Comparison of ENCODE assay signal across 1 cellular context in the genomic region with DNA sequence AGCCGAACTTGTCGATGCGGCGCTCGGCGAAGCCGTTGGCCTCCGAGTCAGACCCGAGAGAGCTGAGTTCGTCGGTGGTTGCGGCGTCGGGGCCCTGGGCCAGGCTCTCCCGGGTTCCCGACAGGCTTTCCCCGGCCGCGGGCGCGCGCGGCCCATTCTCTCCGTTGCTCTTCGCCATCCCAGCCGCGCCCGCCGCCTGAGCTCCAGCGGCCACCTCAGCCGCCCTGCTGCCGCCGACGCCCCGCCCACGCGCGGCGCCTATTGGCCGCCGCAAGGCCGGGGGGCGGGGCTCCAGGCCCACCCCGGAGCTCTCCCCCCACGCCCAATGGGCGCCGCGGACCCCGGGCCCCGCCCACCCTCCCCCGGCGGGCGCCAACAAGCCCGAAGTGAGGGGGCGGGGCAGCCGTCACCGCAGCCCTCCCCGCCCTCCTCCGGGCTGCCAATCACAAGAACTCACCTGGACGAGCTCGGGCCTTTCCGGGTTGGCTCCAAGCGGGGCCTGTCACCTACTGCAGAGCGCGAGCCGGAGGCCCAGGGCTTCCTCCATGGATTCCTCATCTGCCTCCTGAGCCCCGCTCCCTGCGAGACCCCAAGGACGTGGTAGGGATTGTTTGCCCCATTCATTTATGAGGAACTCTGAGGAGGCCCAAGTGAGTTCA.
A peak's percentile ranks its signal among the peaks of the same experiment; 100 is the strongest.
TF ChIP-seq lines count a peak whose summit lies in the region.

A gene with protein sequence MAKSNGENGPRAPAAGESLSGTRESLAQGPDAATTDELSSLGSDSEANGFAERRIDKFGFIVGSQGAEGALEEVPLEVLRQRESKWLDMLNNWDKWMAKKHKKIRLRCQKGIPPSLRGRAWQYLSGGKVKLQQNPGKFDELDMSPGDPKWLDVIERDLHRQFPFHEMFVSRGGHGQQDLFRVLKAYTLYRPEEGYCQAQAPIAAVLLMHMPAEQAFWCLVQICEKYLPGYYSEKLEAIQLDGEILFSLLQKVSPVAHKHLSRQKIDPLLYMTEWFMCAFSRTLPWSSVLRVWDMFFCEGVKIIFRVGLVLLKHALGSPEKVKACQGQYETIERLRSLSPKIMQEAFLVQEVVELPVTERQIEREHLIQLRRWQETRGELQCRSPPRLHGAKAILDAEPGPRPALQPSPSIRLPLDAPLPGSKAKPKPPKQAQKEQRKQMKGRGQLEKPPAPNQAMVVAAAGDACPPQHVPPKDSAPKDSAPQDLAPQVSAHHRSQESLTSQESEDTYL (minus strand): TSS at position 238 of the 659 bp plus-strand sequence. CDS start 60 bp downstream, at position 178.

TF ChIP-seq in GM12878, 131 proteins besides CTCF, POLR2A, EP300 and RAD21 (continued from another document):
- TF ChIP-seq MXI1 (IDR thresholded peaks at IDR 0.05; ENCODE audit: low read depth, low read length), result peak; percentile 28; the same call in 1 of the 2 replicates
- TF ChIP-seq, protein P1, sequence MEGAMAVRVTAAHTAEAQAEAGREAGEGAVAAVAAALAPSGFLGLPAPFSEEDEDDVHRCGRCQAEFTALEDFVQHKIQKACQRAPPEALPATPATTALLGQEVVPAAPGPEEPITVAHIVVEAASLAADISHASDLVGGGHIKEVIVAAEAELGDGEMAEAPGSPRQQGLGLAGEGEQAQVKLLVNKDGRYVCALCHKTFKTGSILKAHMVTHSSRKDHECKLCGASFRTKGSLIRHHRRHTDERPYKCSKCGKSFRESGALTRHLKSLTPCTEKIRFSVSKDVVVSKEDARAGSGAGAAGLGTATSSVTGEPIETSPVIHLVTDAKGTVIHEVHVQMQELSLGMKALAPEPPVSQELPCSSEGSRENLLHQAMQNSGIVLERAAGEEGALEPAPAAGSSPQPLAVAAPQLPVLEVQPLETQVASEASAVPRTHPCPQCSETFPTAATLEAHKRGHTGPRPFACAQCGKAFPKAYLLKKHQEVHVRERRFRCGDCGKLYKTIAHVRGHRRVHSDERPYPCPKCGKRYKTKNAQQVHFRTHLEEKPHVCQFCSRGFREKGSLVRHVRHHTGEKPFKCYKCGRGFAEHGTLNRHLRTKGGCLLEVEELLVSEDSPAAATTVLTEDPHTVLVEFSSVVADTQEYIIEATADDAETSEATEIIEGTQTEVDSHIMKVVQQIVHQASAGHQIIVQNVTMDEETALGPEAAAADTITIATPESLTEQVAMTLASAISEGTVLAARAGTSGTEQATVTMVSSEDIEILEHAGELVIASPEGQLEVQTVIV (IDR thresholded peaks at IDR 0.05; ENCODE audit: borderline replicate concordance, partially characterized antibody), result peak; percentile 31
- TF ChIP-seq, protein P2, sequence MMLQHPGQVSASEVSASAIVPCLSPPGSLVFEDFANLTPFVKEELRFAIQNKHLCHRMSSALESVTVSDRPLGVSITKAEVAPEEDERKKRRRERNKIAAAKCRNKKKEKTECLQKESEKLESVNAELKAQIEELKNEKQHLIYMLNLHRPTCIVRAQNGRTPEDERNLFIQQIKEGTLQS (IDR thresholded peaks at IDR 0.05; ENCODE audit: borderline replicate concordance, extremely low read depth, low read depth, low read length), result no peak
- TF ChIP-seq TCF3 (IDR thresholded peaks at IDR 0.05; ENCODE audit: borderline replicate concordance, insufficient read depth, low read depth, low read length), result no peak
- peak; percentile 58 for TF ChIP-seq IKZF1 (conservative IDR thresholded peaks at IDR 0.05)
- peak; percentile 22; the same call in 1 of the 2 replicates for TF ChIP-seq RB1 (IDR thresholded peaks at IDR 0.05; ENCODE audit: borderline replicate concordance)
- TF ChIP-seq BHLHE40 (IDR thresholded peaks at IDR 0.05; ENCODE audit: borderline replicate concordance in 1 of 2, low read depth in 2 of 2, low read length in 1 of 2), result peak in 1 of 2 experiments; percentile 3; a peak in 1 of 4 replicates
- peak; percentile 79 for TF ChIP-seq POLR2AphosphoS5 (IDR thresholded peaks at IDR 0.05; ENCODE audit: low read length)
- TF ChIP-seq HCFC1 (IDR thresholded peaks at IDR 0.05; ENCODE audit: low read length), result peak; percentile 22; the same call in 1 of the 2 replicates
- peak; percentile 27 for TF ChIP-seq RELA (IDR thresholded peaks at IDR 0.05; ENCODE audit: borderline replicate concordance, partially characterized antibody)
- TF ChIP-seq, protein P3, sequence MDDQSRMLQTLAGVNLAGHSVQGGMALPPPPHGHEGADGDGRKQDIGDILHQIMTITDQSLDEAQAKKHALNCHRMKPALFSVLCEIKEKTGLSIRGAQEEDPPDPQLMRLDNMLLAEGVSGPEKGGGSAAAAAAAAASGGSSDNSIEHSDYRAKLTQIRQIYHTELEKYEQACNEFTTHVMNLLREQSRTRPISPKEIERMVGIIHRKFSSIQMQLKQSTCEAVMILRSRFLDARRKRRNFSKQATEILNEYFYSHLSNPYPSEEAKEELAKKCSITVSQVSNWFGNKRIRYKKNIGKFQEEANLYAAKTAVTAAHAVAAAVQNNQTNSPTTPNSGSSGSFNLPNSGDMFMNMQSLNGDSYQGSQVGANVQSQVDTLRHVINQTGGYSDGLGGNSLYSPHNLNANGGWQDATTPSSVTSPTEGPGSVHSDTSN (IDR thresholded peaks at IDR 0.05; ENCODE audit: insufficient replicate concordance, low read depth, low read length), result peak; percentile 95
- peak; percentile 49 for TF ChIP-seq SP1 (IDR thresholded peaks at IDR 0.05; ENCODE audit: low read depth, low read length)
- peak; percentile 29; the same call in 1 of the 2 replicates for TF ChIP-seq BACH1 (IDR thresholded peaks at IDR 0.05; ENCODE audit: borderline replicate concordance)
- no peak for TF ChIP-seq GABPA (IDR thresholded peaks at IDR 0.05; ENCODE audit: low read depth)
- peak; percentile 60; the same call in 1 of the 2 replicates for TF ChIP-seq POLR2AphosphoS2 (IDR thresholded peaks at IDR 0.05; ENCODE audit: low read depth, low read length)
- 0 out of 2 replicates have a peak, but pooled peaks have one; percentile 32 for TF ChIP-seq CHD2 (IDR thresholded peaks at IDR 0.05; ENCODE audit: borderline replicate concordance, low read depth, low read length)
- TF ChIP-seq TAF1 (IDR thresholded peaks at IDR 0.05; ENCODE audit: borderline replicate concordance, low read depth, low read length), result peak; percentile 43; the same call in 1 of the 2 replicates
- TF ChIP-seq SREBF2 (IDR thresholded peaks at IDR 0.05; ENCODE audit: low read length), result no peak
- TF ChIP-seq, protein P4, sequence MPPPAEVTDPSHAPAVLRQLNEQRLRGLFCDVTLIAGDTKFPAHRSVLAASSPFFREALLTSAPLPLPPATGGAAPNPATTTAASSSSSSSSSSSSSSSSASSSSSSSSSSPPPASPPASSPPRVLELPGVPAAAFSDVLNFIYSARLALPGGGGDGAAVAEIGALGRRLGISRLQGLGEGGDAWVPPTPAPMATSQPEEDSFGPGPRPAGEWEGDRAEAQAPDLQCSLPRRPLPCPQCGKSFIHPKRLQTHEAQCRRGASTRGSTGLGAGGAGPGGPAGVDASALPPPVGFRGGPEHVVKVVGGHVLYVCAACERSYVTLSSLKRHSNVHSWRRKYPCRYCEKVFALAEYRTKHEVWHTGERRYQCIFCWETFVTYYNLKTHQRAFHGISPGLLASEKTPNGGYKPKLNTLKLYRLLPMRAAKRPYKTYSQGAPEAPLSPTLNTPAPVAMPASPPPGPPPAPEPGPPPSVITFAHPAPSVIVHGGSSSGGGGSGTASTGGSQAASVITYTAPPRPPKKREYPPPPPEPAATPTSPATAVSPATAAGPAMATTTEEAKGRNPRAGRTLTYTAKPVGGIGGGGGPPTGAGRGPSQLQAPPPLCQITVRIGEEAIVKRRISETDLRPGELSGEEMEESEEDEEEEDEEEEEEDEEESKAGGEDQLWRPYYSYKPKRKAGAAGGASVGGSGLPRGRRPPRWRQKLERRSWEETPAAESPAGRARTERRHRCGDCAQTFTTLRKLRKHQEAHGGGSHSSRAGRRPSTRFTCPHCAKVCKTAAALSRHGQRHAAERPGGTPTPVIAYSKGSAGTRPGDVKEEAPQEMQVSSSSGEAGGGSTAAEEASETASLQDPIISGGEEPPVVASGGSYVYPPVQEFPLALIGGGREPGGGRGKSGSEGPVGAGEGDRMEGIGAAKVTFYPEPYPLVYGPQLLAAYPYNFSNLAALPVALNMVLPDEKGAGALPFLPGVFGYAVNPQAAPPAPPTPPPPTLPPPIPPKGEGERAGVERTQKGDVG (CRISPR knock-in tag; IDR thresholded peaks at IDR 0.05), result no peak
- peak; percentile 26; the same call in 1 of the 2 replicates for TF ChIP-seq SMARCA5 (IDR thresholded peaks at IDR 0.05)
- TF ChIP-seq, protein P5, sequence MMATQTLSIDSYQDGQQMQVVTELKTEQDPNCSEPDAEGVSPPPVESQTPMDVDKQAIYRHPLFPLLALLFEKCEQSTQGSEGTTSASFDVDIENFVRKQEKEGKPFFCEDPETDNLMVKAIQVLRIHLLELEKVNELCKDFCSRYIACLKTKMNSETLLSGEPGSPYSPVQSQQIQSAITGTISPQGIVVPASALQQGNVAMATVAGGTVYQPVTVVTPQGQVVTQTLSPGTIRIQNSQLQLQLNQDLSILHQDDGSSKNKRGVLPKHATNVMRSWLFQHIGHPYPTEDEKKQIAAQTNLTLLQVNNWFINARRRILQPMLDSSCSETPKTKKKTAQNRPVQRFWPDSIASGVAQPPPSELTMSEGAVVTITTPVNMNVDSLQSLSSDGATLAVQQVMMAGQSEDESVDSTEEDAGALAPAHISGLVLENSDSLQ (IDR thresholded peaks at IDR 0.05), result peak; percentile 97
- TF ChIP-seq NBN (IDR thresholded peaks at IDR 0.05), result 0 out of 2 replicates have a peak, but pooled peaks have one; percentile 51
- no peak for TF ChIP-seq ZNF207 (IDR thresholded peaks at IDR 0.05; ENCODE audit: borderline replicate concordance)
- TF ChIP-seq, protein P6, sequence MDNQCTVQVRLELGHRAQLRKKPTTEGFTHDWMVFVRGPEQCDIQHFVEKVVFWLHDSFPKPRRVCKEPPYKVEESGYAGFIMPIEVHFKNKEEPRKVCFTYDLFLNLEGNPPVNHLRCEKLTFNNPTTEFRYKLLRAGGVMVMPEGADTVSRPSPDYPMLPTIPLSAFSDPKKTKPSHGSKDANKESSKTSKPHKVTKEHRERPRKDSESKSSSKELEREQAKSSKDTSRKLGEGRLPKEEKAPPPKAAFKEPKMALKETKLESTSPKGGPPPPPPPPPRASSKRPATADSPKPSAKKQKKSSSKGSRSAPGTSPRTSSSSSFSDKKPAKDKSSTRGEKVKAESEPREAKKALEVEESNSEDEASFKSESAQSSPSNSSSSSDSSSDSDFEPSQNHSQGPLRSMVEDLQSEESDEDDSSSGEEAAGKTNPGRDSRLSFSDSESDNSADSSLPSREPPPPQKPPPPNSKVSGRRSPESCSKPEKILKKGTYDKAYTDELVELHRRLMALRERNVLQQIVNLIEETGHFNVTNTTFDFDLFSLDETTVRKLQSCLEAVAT (IDR thresholded peaks at IDR 0.05), result no peak
- TF ChIP-seq, protein P7, sequence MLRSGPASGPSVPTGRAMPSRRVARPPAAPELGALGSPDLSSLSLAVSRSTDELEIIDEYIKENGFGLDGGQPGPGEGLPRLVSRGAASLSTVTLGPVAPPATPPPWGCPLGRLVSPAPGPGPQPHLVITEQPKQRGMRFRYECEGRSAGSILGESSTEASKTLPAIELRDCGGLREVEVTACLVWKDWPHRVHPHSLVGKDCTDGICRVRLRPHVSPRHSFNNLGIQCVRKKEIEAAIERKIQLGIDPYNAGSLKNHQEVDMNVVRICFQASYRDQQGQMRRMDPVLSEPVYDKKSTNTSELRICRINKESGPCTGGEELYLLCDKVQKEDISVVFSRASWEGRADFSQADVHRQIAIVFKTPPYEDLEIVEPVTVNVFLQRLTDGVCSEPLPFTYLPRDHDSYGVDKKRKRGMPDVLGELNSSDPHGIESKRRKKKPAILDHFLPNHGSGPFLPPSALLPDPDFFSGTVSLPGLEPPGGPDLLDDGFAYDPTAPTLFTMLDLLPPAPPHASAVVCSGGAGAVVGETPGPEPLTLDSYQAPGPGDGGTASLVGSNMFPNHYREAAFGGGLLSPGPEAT (IDR thresholded peaks at IDR 0.05; ENCODE audit: low read depth), result peak; percentile 54; the same call in 1 of the 2 replicates
- no peak for TF ChIP-seq MEF2B (IDR thresholded peaks at IDR 0.05; ENCODE audit: partially characterized antibody, poor library complexity, severe bottlenecking)
- TF ChIP-seq IKZF2 (IDR thresholded peaks at IDR 0.05), result no peak
- peak; percentile 71; the same call in 1 of the 2 replicates for TF ChIP-seq SIN3A (IDR thresholded peaks at IDR 0.05; ENCODE audit: low read depth, low read length)
- no peak for TF ChIP-seq RAD51 (IDR thresholded peaks at IDR 0.05)
